ENCODE assay signal across 20 cellular contexts in genomic region chr15:94004697-94005096, GRCh38.
A peak's percentile ranks its signal among the peaks of the same experiment; 100 is the strongest.
DNase-seq lines count a peak whose midpoint lies in the region; ATAC-seq, FAIRE-seq and TF ChIP-seq lines count a peak whose summit lies in the region.
"Had no signal": no experiment of that assay in that cellular context is flagged by ENCODE, and none has a peak within 500 bp of the region (broad histone marks: within the 10 kb centered on the region; RNA-seq: fewer than 3 reads in every experiment).

No MANE protein-coding gene starts in this region.

- H2BK5ac ChIP-seq in trophoblast cell (ENCODE audit: low read depth, low read length, poor library complexity): no peak overlapping the region

- no peak overlapping the region for H4K91ac ChIP-seq in trophoblast cell (ENCODE audit: low read depth, low read length)

- no peak overlapping the region for H2AK5ac ChIP-seq in trophoblast cell (ENCODE audit: low read length)

- H3K79me1 ChIP-seq in trophoblast cell (ENCODE audit: low read length): no peaks in the 10 kb centered on the region

- no peaks in the 10 kb centered on the region for H3K79me2 ChIP-seq in trophoblast cell (ENCODE audit: control insufficient read depth, insufficient read depth, low read length, poor library complexity)

- H3K4me3 ChIP-seq in bronchial epithelial cell (ENCODE audit: low read depth, low read length): no peak overlapping the region
- no peak overlapping the region for H3K4me3 ChIP-seq in heart right ventricle
- H3K4me3 ChIP-seq in trophoblast cell (ENCODE audit: low read depth, low read length): no peak overlapping the region
- H3K4me3 ChIP-seq: colonic mucosa, GM23338 had no signal

- intact Hi-C loops in heart right ventricle (cut with DNase I): loop anchor here in 2 of 10 donors (5.0 to 10.0 kb wide), 3 partner anchors 70 to 338 kb away; no protein-coding TSS in a partner anchor

- peaks cover 0 to 4% (median 0%) of the 10 kb centered on the region in 11 donors for H3K9me3 ChIP-seq in heart right ventricle
- no peaks in the 10 kb centered on the region for H3K9me3 ChIP-seq in trophoblast cell (ENCODE audit: insufficient read depth, low read depth, low read length)
- H3K9me3 ChIP-seq: colonic mucosa had no signal

- ATAC-seq in heart right ventricle (peak in 7 of 8 donors; percentile 36 to 90 (median 57)), HG02763 (IDR thresholded peaks at IDR 0.05; ENCODE audit: unreplicated experiment) (no peak)
- ATAC-seq: activated naive CD4-positive, alpha-beta T cell treated with anti-CD3 and anti-CD28 coated beads, Interleukin-2, amount 50 U/mL, for 72 hours; GM23338 had no signal

- no peak overlapping the region for H3K23ac ChIP-seq in trophoblast cell (ENCODE audit: low read length)

- no peak overlapping the region for H2BK120ac ChIP-seq in trophoblast cell (ENCODE audit: insufficient read depth, low read length, poor library complexity)

- peak; percentile 88 for DNase-seq in bronchial epithelial cell (ENCODE audit: low read depth)
- DNase-seq in heart right ventricle: peak; percentile 16 to 24
- DNase-seq in trophoblast cell: peak; percentile 11 to 30
- peak; percentile 47 for DNase-seq in ureter (ENCODE audit: low spot score)
- DNase-seq in NCI-H82 treated with DMSO at 0.1 percent for 48 hours (lab: John Stamatoyannopoulos, UW; ENCODE audit: unreplicated experiment): no peak
- no peak for DNase-seq in EL
- DNase-seq: activated CD4-positive, alpha-beta T cell treated with anti-CD3 and anti-CD28 coated beads for 1 hour; CD4-positive, alpha-beta memory T cell; colonic mucosa; DMS53; endodermal cell; kidney glomerular epithelial cell; midbrain; NCI-H1436 treated with DMSO at 0.1 percent for 48 hours; NCI-H2171; SHP77 treated with DMSO at 0.1 percent for 48 hours had no signal

- H3K4ac ChIP-seq in trophoblast cell (ENCODE audit: low read depth, low read length): no peak overlapping the region

- H3K9ac ChIP-seq in trophoblast cell (ENCODE audit: low read length): no peak overlapping the region

- 72 to 80% methylated on average over 9 of the region's 9 CpGs for WGBS in heart right ventricle, 2 donors
- WGBS in trophoblast cell (ENCODE audit: extremely low coverage, insufficient coverage, insufficient read length): no CpG with 5 or more reads among the region's 9 CpGs

- peaks cover 0 to 8% (median 0%) of the 10 kb centered on the region in 9 donors for H3K4me1 ChIP-seq in heart right ventricle
- H3K4me1 ChIP-seq in trophoblast cell (ENCODE audit: control insufficient read depth in 1 of 2, insufficient read depth in 2 of 2, low read length in 2 of 2): no peaks in the 10 kb centered on the region
- H3K4me1 ChIP-seq: colonic mucosa had no signal

- H3K36me3 ChIP-seq in bronchial epithelial cell (ENCODE audit: control insufficient read depth, insufficient read depth, low read length) (no peaks in the 10 kb centered on the region), heart right ventricle (no peaks in the 10 kb centered on the region), trophoblast cell (ENCODE audit: control insufficient read depth in 1 of 2, insufficient read depth in 2 of 2, low read length in 2 of 2) (no peaks in the 10 kb centered on the region)
- H3K36me3 ChIP-seq: colonic mucosa had no signal

- FAIRE-seq in bronchial epithelial cell (lab: Jason Lieb, UNC): peak; percentile 70
- FAIRE-seq: GM19239 had no signal

- H3K27ac ChIP-seq in heart right ventricle (peak overlapping the region in 3 of 10 donors; percentile 20 to 39 (median 25)), trophoblast cell (ENCODE audit: low read depth, low read length) (no peak overlapping the region)
- H3K27ac ChIP-seq: colonic mucosa had no signal

- H3K27me3 ChIP-seq in bronchial epithelial cell (ENCODE audit: control insufficient read depth, insufficient read depth, low read length) (no peaks in the 10 kb centered on the region), heart right ventricle (peaks cover 0 to 8% (median 0%) of the 10 kb centered on the region in 7 donors), trophoblast cell (ENCODE audit: insufficient read depth, low read length) (no peaks in the 10 kb centered on the region)
- H3K27me3 ChIP-seq: colonic mucosa had no signal

- no peak overlapping the region for H4K12ac ChIP-seq in trophoblast cell (ENCODE audit: low read depth, low read length)

- H2AFZ ChIP-seq in trophoblast cell (ENCODE audit: insufficient read depth, low read length, poor library complexity): no peak overlapping the region
- H2AFZ ChIP-seq: GM23338 had no signal

- TF ChIP-seq CTCF in bronchial epithelial cell (IDR thresholded peaks at IDR 0.05; ENCODE audit: insufficient read depth, low read length, severe bottlenecking) (no peak), heart right ventricle (IDR thresholded peaks at IDR 0.05) (no peak)

- H3K4me2 ChIP-seq in trophoblast cell (ENCODE audit: low read length): no peak overlapping the region
- H3K4me2 ChIP-seq: GM23338 had no signal

- H2BK12ac ChIP-seq in trophoblast cell (ENCODE audit: low read length): no peak overlapping the region

- no peak overlapping the region for H3K18ac ChIP-seq in trophoblast cell (ENCODE audit: low read length)

- H4K8ac ChIP-seq in trophoblast cell (ENCODE audit: low read depth, low read length): no peak overlapping the region

- H3K14ac ChIP-seq in trophoblast cell (ENCODE audit: low read length): no peak overlapping the region

Comparison
In these comparisons a context has a peak if more than half of its experiments do, and no peak if none do; other contexts are left out.
1. DNase-seq: peak in bronchial epithelial cell (single experiment), heart right ventricle (2 of 2), trophoblast cell (2 of 2) and ureter (single experiment); none in NCI-H82 treated with DMSO at 0.1 percent for 48 hours (single experiment) and EL (single experiment).